1 cellular context compared by ENCODE assay signal in genomic region chr10:23283680-23284079, GRCh38.
TF ChIP-seq lines count a peak whose summit lies in the region.

No MANE protein-coding gene starts in this region.

TF ChIP-seq in H1, 55 proteins besides CTCF, POLR2A, EP300 and RAD21 (continued from another document):
- TF ChIP-seq CHD7 (IDR thresholded peaks at IDR 0.05; ENCODE audit: insufficient replicate concordance, low read length) (no peak), CEBPB (IDR thresholded peaks at IDR 0.05; ENCODE audit: low read depth, low read length) (no peak), ASH2L (IDR thresholded peaks at IDR 0.05; ENCODE audit: low read length) (no peak), KDM1A (IDR thresholded peaks at IDR 0.05; ENCODE audit: borderline replicate concordance, low read length) (no peak), TBP (IDR thresholded peaks at IDR 0.05; ENCODE audit: low read depth, low read length) (no peak), SP1 (IDR thresholded peaks at IDR 0.05; ENCODE audit: low read depth, low read length) (no peak)
